Comparison of ENCODE assay signal across 17 cellular contexts in genomic region chr12:25817166-25817565, GRCh38.
"Had no signal": no experiment of that assay in that cellular context is flagged by ENCODE, and none has a peak within 500 bp of the region (broad histone marks: within the 10 kb centered on the region; RNA-seq: fewer than 3 reads in every experiment).

No MANE protein-coding gene starts in this region.

- H3K4me1 ChIP-seq: gastroesophageal sphincter, heart left ventricle, left ventricle myocardium inferior had no signal

- H3K4me3 ChIP-seq: gastroesophageal sphincter, heart left ventricle, left ventricle myocardium inferior had no signal

- H3K36me3 ChIP-seq: brain microvascular endothelial cell, gastroesophageal sphincter, heart left ventricle, left ventricle myocardium inferior had no signal

- H3K4me1 Mint-ChIP-seq: central memory CD8-positive, alpha-beta T cell; naive B cell had no signal

- ATAC-seq: activated CD8-positive, alpha-beta T cell treated with anti-CD3 and anti-CD28 coated beads, Interleukin-2, amount 10 ng/mL, durations not matched to agents 7 days and 5 days; gastroesophageal sphincter; heart left ventricle had no signal

- DNase-seq: activated CD4-positive, alpha-beta T cell treated with anti-CD3 and anti-CD28 coated beads, Interleukin-2, amount 10 ng/mL, durations not matched to agents 24 days and 14 days; activated CD8-positive, alpha-beta T cell treated with anti-CD3 and anti-CD28 coated beads, Interleukin-2, amount 10 ng/mL, durations not matched to agents 7 days and 5 days; activated naive CD4-positive, alpha-beta T cell treated with Interleukin-2 at 50 U/mL for 16 hours; activated naive CD8-positive, alpha-beta T cell treated with anti-CD3 and anti-CD28 coated beads, Interleukin-2, amount 10 ng/mL, durations not matched to agents 7 days and 5 days; activated T-cell treated with anti-CD3 and anti-CD28 coated beads, Interleukin-2, amount 50 U/mL, for 24 hours; brain microvascular endothelial cell; effector CD4-positive, alpha-beta T cell; heart left ventricle; left ventricle myocardium inferior; mammary epithelial cell; naive B cell; retina; stimulated activated naive CD4-positive, alpha-beta T cell had no signal

- H3K27me3 ChIP-seq: brain microvascular endothelial cell, gastroesophageal sphincter, heart left ventricle had no signal

- H3K27me3 Mint-ChIP-seq: activated T-cell treated with anti-CD3 and anti-CD28 coated beads, Interleukin-2, amount 50 U/mL, for 24 hours; central memory CD8-positive, alpha-beta T cell had no signal

- H3K36me3 Mint-ChIP-seq: activated naive CD8-positive, alpha-beta T cell treated with anti-CD3 and anti-CD28 coated beads, Interleukin-2, amount 10 ng/mL, durations not matched to agents 7 days and 5 days; naive B cell had no signal

- H3K27ac ChIP-seq: brain microvascular endothelial cell, gastroesophageal sphincter, heart left ventricle, left ventricle myocardium inferior had no signal

- H3K9me3 Mint-ChIP-seq: activated CD4-positive, alpha-beta T cell treated with anti-CD3 and anti-CD28 coated beads, Interleukin-2, amount 10 ng/mL, durations not matched to agents 24 days and 14 days; activated naive CD8-positive, alpha-beta T cell treated with anti-CD3 and anti-CD28 coated beads, Interleukin-2, amount 10 ng/mL, durations not matched to agents 7 days and 5 days; activated T-cell treated with anti-CD3 and anti-CD28 coated beads, Interleukin-2, amount 50 U/mL, for 24 hours; activated T-helper 2 cell treated with anti-CD3 and anti-CD28 coated beads, Interferon-gamma antibody, Interleukin-2, Interleukin-4, amounts not matched to agents 10 μg/mL and 5 μg/mL and 100 μg/mL, durations not matched to agents 14 hours and 24 hours and 36 hours; neural crest cell had no signal

- H3K9me3 ChIP-seq: gastroesophageal sphincter had no signal

- H3K4me3 Mint-ChIP-seq: activated CD4-positive, alpha-beta T cell treated with anti-CD3 and anti-CD28 coated beads, Interleukin-2, amount 10 ng/mL, durations not matched to agents 24 days and 14 days; activated CD8-positive, alpha-beta T cell treated with anti-CD3 and anti-CD28 coated beads, Interleukin-2, amount 10 ng/mL, durations not matched to agents 7 days and 5 days; activated naive CD8-positive, alpha-beta T cell treated with anti-CD3 and anti-CD28 coated beads, Interleukin-2, amount 10 ng/mL, durations not matched to agents 7 days and 5 days; activated T-cell treated with anti-CD3 and anti-CD28 coated beads, Interleukin-2, amount 50 U/mL, for 24 hours; central memory CD8-positive, alpha-beta T cell; naive B cell; neural crest cell had no signal

- H3K27ac Mint-ChIP-seq: activated CD4-positive, alpha-beta T cell treated with anti-CD3 and anti-CD28 coated beads, Interleukin-2, amount 10 ng/mL, durations not matched to agents 24 days and 14 days; activated CD8-positive, alpha-beta T cell treated with anti-CD3 and anti-CD28 coated beads, Interleukin-2, amount 10 ng/mL, durations not matched to agents 7 days and 5 days; activated naive CD8-positive, alpha-beta T cell treated with anti-CD3 and anti-CD28 coated beads, Interleukin-2, amount 10 ng/mL, durations not matched to agents 7 days and 5 days; activated T-cell treated with anti-CD3 and anti-CD28 coated beads, Interleukin-2, amount 50 U/mL, for 24 hours; activated T-helper 2 cell treated with anti-CD3 and anti-CD28 coated beads, Interferon-gamma antibody, Interleukin-2, Interleukin-4, amounts not matched to agents 10 μg/mL and 5 μg/mL and 100 μg/mL, durations not matched to agents 14 hours and 24 hours and 36 hours; naive B cell had no signal
